ENCODE assay signal across 24 cellular contexts in genomic region chr9:133942206-133942975, GRCh38. TPM values are rescaled to one million over a fixed set of nuclear protein-coding genes. Genes with fewer than 3 reads are reported as not detected.
DNase-seq lines count a peak whose midpoint lies in the region; ATAC-seq and TF ChIP-seq lines count a peak whose summit lies in the region.
"Had no signal": no experiment of that assay in that cellular context is flagged by ENCODE, and none has a peak within 500 bp of the region (broad histone marks: within the 10 kb centered on the region; RNA-seq: fewer than 3 reads in every experiment).

No MANE protein-coding gene starts in this region.

- H3K27ac Mint-ChIP-seq in WTC11: peak overlapping the region; percentile 2; the same call in 1 of the 2 replicates
- H3K27ac Mint-ChIP-seq: activated CD4-positive, alpha-beta memory T cell treated with anti-CD3 and anti-CD28 coated beads, Interleukin-2, amount 10 ng/mL, durations not matched to agents 7 days and 5 days; CD8-positive, alpha-beta T cell had no signal

- H3K36me3 ChIP-seq in neuronal stem cell (replicated peaks in 1 of 2; ENCODE audit: control insufficient read depth in 2 of 2, insufficient read depth in 2 of 2, low read length in 2 of 2): peaks cover 3 to 49% of the 10 kb centered on the region in 2 donors
- peaks cover 6% of the 10 kb centered on the region for H3K36me3 ChIP-seq in upper lobe of right lung
- H3K36me3 ChIP-seq: adrenal gland, neutrophil, thyroid gland had no signal

- H3K4ac ChIP-seq in neuronal stem cell (ENCODE audit: low read length): peak overlapping the region; percentile 17

- H2BK5ac ChIP-seq in neuronal stem cell (ENCODE audit: low read length): peak overlapping the region; percentile 46

- H3K23ac ChIP-seq in neuronal stem cell (ENCODE audit: low read depth, low read length, poor library complexity): peak overlapping the region; percentile 22

- no peak overlapping the region for H3K4me3 Mint-ChIP-seq in WTC11
- H3K4me3 Mint-ChIP-seq: activated CD4-positive, alpha-beta memory T cell treated with anti-CD3 and anti-CD28 coated beads, Interleukin-2, amount 10 ng/mL, durations not matched to agents 7 days and 5 days; CD8-positive, alpha-beta T cell had no signal

- DNase-seq in WTC11 (ENCODE audit: low spot score) (no peak), left ventricle myocardium superior (peak; percentile 16), neuronal stem cell (ENCODE audit: low spot score) (no peak), upper lobe of right lung (peak; percentile 47), NCI-H446 treated with DMSO at 0.1 percent for 48 hours (lab: John Stamatoyannopoulos, UW) (no peak), NCI-H1092 treated with DMSO at 0.1 percent for 48 hours (lab: John Stamatoyannopoulos, UW) (no peak), RKO (ENCODE audit: low spot score) (no peak)
- DNase-seq: activated CD4-positive, alpha-beta memory T cell treated with anti-CD3 and anti-CD28 coated beads, Interleukin-2, amount 10 ng/mL, durations not matched to agents 7 days and 5 days; activated CD4-positive, CD25-positive, alpha-beta regulatory T cell; adrenal gland; NCI-H1105; NCI-H2081; NCI-H226; NCI-H774; SHP77 treated with DMSO at 0.1 percent for 48 hours; stimulated activated CD4-positive, alpha-beta T cell treated with anti-CD3 and anti-CD28 coated beads, Interleukin-4, amount 100 ng/mL, for 4 hours; stimulated activated naive CD8-positive, alpha-beta T cell treated with anti-CD3 and anti-CD28 coated beads, Interleukin-15, Interleukin-2, amounts not matched to agents 100 U/mL and 50 U/mL, for 24 hours; SW 1271; thyroid gland had no signal

- H3K27ac ChIP-seq in neuronal stem cell (replicated peaks; ENCODE audit: low read length) (no peak overlapping the region), upper lobe of right lung (no peak overlapping the region)
- H3K27ac ChIP-seq: adrenal gland, gastroesophageal sphincter, neutrophil, thyroid gland had no signal

- peak overlapping the region; percentile 94 for H3K18ac ChIP-seq in neuronal stem cell (ENCODE audit: low read length)

- WGBS in neuronal stem cell (ENCODE audit: extremely low coverage in 2 of 2, insufficient read length in 2 of 2, insufficient replicate concordance in 1 of 2), 2 donors: no CpG with 5 or more reads among the region's 27 CpGs

- no peaks in the 10 kb centered on the region for H3K36me3 Mint-ChIP-seq in WTC11
- H3K36me3 Mint-ChIP-seq: CD8-positive, alpha-beta T cell had no signal

- POLR2A ChIA-PET in WTC11 (lab: Charles Lee): no interaction called here

- H3K4me1 ChIP-seq in neuronal stem cell (ENCODE audit: control insufficient read depth in 2 of 2, insufficient read depth in 1 of 2, low read depth in 1 of 2, low read length in 2 of 2) (peaks cover 21 to 62% of the 10 kb centered on the region in 2 donors), upper lobe of right lung (peaks cover 5% of the 10 kb centered on the region)

- no peak for ATAC-seq in WTC11
- ATAC-seq in left ventricle myocardium superior: no peak
- ATAC-seq in upper lobe of right lung: no peak
- ATAC-seq: CD8-positive, alpha-beta T cell; gastroesophageal sphincter; HCT116; stimulated activated naive CD8-positive, alpha-beta T cell treated with anti-CD3 and anti-CD28 coated beads, Interleukin-15, Interleukin-2, amounts not matched to agents 100 U/mL and 50 U/mL, for 24 hours had no signal

- H2AFZ ChIP-seq in neuronal stem cell (ENCODE audit: low read length): no peak overlapping the region

- H2BK12ac ChIP-seq in neuronal stem cell (ENCODE audit: low read length): peak overlapping the region; percentile 92

- peaks cover 9% of the 10 kb centered on the region; the same call in 1 of the 2 replicates for H3K4me1 Mint-ChIP-seq in WTC11
- H3K4me1 Mint-ChIP-seq: activated CD4-positive, alpha-beta memory T cell treated with anti-CD3 and anti-CD28 coated beads, Interleukin-2, amount 10 ng/mL, durations not matched to agents 7 days and 5 days had no signal

- peak overlapping the region; percentile 72 for H2BK120ac ChIP-seq in neuronal stem cell (ENCODE audit: low read depth, low read length)

- peaks cover 20% of the 10 kb centered on the region for H3K79me1 ChIP-seq in neuronal stem cell (ENCODE audit: low read depth, low read length)

- H3K4me3 ChIP-seq in neuronal stem cell (ENCODE audit: low read length in 2 of 2) (no peak overlapping the region), upper lobe of right lung (no peak overlapping the region)
- H3K4me3 ChIP-seq: adrenal gland, gastroesophageal sphincter, lung, thyroid gland had no signal

- H2BK15ac ChIP-seq in neuronal stem cell (ENCODE audit: low read length): peak overlapping the region; percentile 33

- intact Hi-C loops in left ventricle myocardium superior (cut with micrococcal nuclease): no loop called here
- intact Hi-C loops in upper lobe of right lung (cut with DNase I): no loop called here

- CTCF ChIA-PET in WTC11 (lab: Charles Lee): no interaction called here

- H4K8ac ChIP-seq in neuronal stem cell (ENCODE audit: low read depth, low read length): no peak overlapping the region

- no peak for TF ChIP-seq CTCF in WTC11 (IDR thresholded peaks at IDR 0.05)
- no peak for TF ChIP-seq CTCF in upper lobe of right lung (IDR thresholded peaks at IDR 0.05)

- H3K27me3 ChIP-seq in neuronal stem cell (ENCODE audit: control insufficient read depth in 3 of 3, insufficient read depth in 3 of 3, low read depth in 1 of 3, low read length in 3 of 3) (no peaks in the 10 kb centered on the region), upper lobe of right lung (no peaks in the 10 kb centered on the region)
- H3K27me3 ChIP-seq: adrenal gland, gastroesophageal sphincter, neutrophil, thyroid gland had no signal

- H4K91ac ChIP-seq in neuronal stem cell (ENCODE audit: low read depth, low read length, poor library complexity): no peak overlapping the region

- peak overlapping the region; percentile 51 for H3K9ac ChIP-seq in neuronal stem cell (ENCODE audit: low read depth, low read length, poor library complexity)

- H2AK5ac ChIP-seq in neuronal stem cell (ENCODE audit: low read depth, low read length): peak overlapping the region; percentile 93

- H3K9me3 ChIP-seq in neuronal stem cell (replicated peaks in 1 of 2; ENCODE audit: control insufficient read depth in 2 of 2, insufficient read depth in 1 of 2, low read depth in 1 of 2, low read length in 2 of 2) (no peaks in the 10 kb centered on the region), upper lobe of right lung (no peaks in the 10 kb centered on the region)
- H3K9me3 ChIP-seq: adrenal gland, gastroesophageal sphincter, neutrophil, thyroid gland had no signal

- no peaks in the 10 kb centered on the region for H3K9me3 Mint-ChIP-seq in WTC11
- H3K9me3 Mint-ChIP-seq: activated CD4-positive, alpha-beta memory T cell treated with anti-CD3 and anti-CD28 coated beads, Interleukin-2, amount 10 ng/mL, durations not matched to agents 7 days and 5 days; CD8-positive, alpha-beta T cell had no signal

- no peak overlapping the region for H3K4me2 ChIP-seq in neuronal stem cell (ENCODE audit: insufficient read depth, low read length, poor library complexity, severe bottlenecking)

- H3K27me3 Mint-ChIP-seq in WTC11 (ENCODE audit: low read depth): no peaks in the 10 kb centered on the region
- H3K27me3 Mint-ChIP-seq: activated CD4-positive, alpha-beta memory T cell treated with anti-CD3 and anti-CD28 coated beads, Interleukin-2, amount 10 ng/mL, durations not matched to agents 7 days and 5 days had no signal

- H3K14ac ChIP-seq in neuronal stem cell (ENCODE audit: low read length): peak overlapping the region; percentile 95

TF ChIP-seq in WTC11, 78 proteins besides CTCF, POLR2A, EP300 and RAD21 (continues in another document):
- no peak for TF ChIP-seq ZNF121 (CRISPR knock-in tag; IDR thresholded peaks at IDR 0.05)
- TF ChIP-seq ATF2 (CRISPR knock-in tag; IDR thresholded peaks at IDR 0.05; ENCODE audit: borderline replicate concordance, low read depth): no peak
- no peak for TF ChIP-seq NFYB (CRISPR knock-in tag; conservative IDR thresholded peaks at IDR 0.05; ENCODE audit: low read depth)
- no peak for TF ChIP-seq CBFB (CRISPR knock-in tag; IDR thresholded peaks at IDR 0.05; ENCODE audit: low read depth)
- TF ChIP-seq NR1H2 (CRISPR knock-in tag; IDR thresholded peaks at IDR 0.05): no peak
- no peak for TF ChIP-seq ZBTB43 (CRISPR knock-in tag; IDR thresholded peaks at IDR 0.05)
- TF ChIP-seq RELA (CRISPR knock-in tag; IDR thresholded peaks at IDR 0.05; ENCODE audit: borderline replicate concordance): no peak
- no peak for TF ChIP-seq ZNF232 (CRISPR knock-in tag; IDR thresholded peaks at IDR 0.05)
- TF ChIP-seq GABPB1 (CRISPR knock-in tag; IDR thresholded peaks at IDR 0.05): no peak
- TF ChIP-seq IRF2 (CRISPR knock-in tag; IDR thresholded peaks at IDR 0.05; ENCODE audit: borderline replicate concordance, low read depth): no peak
- no peak for TF ChIP-seq GRHL2 (CRISPR knock-in tag; IDR thresholded peaks at IDR 0.05; ENCODE audit: insufficient replicate concordance, severe bottlenecking)

RNA-seq across cellular contexts. Expression of gene VAV2, which starts 49.7 kb away (rescaled TPM):
- total RNA-seq in WTC11 (2021): 31.1 to 39.7 TPM (median 34.9 TPM) in 3 replicates
- 6.1 TPM for total RNA-seq in left ventricle myocardium superior
- polyA plus RNA-seq in neuronal stem cell (2013, experiment 1 of 2): 18.5 TPM
- polyA plus RNA-seq in neuronal stem cell (2013, experiment 2 of 2): 18.8 TPM
- 34.6 TPM for total RNA-seq in upper lobe of right lung

Comparison
In these comparisons a context has a peak if more than half of its experiments do, and no peak if none do; other contexts are left out.
1. DNase-seq: peak in left ventricle myocardium superior (single experiment) and upper lobe of right lung (single experiment); none in WTC11 (single experiment), neuronal stem cell (single experiment), NCI-H446 treated with DMSO at 0.1 percent for 48 hours (single experiment), NCI-H1092 treated with DMSO at 0.1 percent for 48 hours (single experiment) and RKO (single experiment).